6 cellular contexts compared by ENCODE assay signal in genomic region chr5:113394658-113395057, GRCh38. TPM values are rescaled to one million over a fixed set of nuclear protein-coding genes. Genes with fewer than 3 reads are reported as not detected.
"Had no signal": no experiment of that assay in that cellular context is flagged by ENCODE, and none has a peak within 500 bp of the region (broad histone marks: within the 10 kb centered on the region; RNA-seq: fewer than 3 reads in every experiment).

No MANE protein-coding gene starts in this region.

- ATAC-seq: GM23338 had no signal

- DNase-seq: H9, HCEC 1CT, IMR-90 had no signal

- H2AFZ ChIP-seq: GM23338 had no signal

- H3K4me2 ChIP-seq: GM23338 had no signal

- H3K4me3 Mint-ChIP-seq: GM23338, H9 had no signal

- H3K27ac Mint-ChIP-seq: GM23338, H9 had no signal

- H3K4me3 ChIP-seq: GM23338 had no signal

- H3K4me1 Mint-ChIP-seq: H9 had no signal

- H3K9me3 Mint-ChIP-seq: GM23338, H9 had no signal

RNA-seq across cellular contexts. Expression of gene TSSK1B, which starts 40.1 kb away (rescaled TPM):
- total RNA-seq: H1, HT-29 had no signal
- polyA plus RNA-seq: GM23338 had no signal
